Comparison of ENCODE assay signal across 1 cellular context in the genomic region with DNA sequence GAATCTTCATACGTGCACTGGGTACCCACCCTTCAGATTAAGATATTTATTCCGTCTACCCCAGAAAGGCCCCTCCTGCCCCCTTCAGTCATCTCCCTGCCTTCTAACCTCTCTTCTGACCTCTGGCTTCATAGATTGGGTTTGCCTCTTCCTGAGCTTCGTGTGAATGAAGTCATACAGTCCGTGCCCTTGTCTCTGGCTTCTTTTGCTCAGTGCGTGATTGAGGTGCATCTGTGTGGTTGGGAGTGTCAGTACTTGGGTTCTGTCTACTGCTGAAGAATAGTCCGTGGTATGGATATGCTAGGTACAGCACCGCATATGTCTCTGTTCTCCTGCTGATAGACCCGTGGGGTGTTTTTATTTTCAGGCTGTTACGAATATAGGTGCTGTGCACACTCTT.
TF ChIP-seq lines count a peak whose summit lies in the region.

No MANE protein-coding gene starts in this region.

TF ChIP-seq in HepG2, 621 proteins besides CTCF, POLR2A, EP300 and RAD21 (continued from another document):
- TF ChIP-seq ZNF501 (CRISPR knock-in tag; IDR thresholded peaks at IDR 0.05) (no peak), ZNF550 (CRISPR knock-in tag; IDR thresholded peaks at IDR 0.05; ENCODE audit: borderline replicate concordance) (peak; percentile 49; the same call in 1 of the 2 replicates)
